In the genomic region with DNA sequence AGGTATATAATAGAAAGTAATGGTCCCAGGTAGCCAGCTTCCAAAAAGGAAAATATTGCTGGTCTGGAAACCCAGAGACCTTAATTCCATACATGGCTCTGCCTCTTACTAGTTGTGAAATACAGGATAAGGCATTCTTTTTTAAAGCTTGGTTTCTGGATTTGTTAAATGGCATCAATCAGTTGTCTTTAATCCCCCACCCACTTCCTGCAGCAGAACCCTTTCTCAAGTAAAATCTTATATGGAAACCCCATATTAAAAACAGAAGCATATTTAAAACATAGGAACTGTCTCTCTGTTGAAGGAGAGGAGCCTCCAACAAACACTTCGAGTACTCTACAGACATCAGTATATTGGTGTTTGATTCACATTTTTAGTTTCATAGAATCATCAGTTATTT, we compare ENCODE assay signal across 24 cellular contexts. TPM values are rescaled to one million over a fixed set of nuclear protein-coding genes. Genes with fewer than 3 reads are reported as not detected.
DNase-seq lines count a peak whose midpoint lies in the region; TF ChIP-seq lines count a peak whose summit lies in the region.
"Had no signal": no experiment of that assay in that cellular context is flagged by ENCODE, and none has a peak within 500 bp of the region (broad histone marks: within the 10 kb centered on the region; RNA-seq: fewer than 3 reads in every experiment).

No MANE protein-coding gene starts in this region.

- H3K27me3 Mint-ChIP-seq in neural progenitor cell (ENCODE audit: insufficient read depth, low read depth): no peaks in the 10 kb centered on the region

- no peak for TF ChIP-seq CTCF in neural progenitor cell (IDR thresholded peaks at IDR 0.05)

- no peak overlapping the region for H3K4me2 ChIP-seq in neural progenitor cell

- no peak overlapping the region for H2AFZ ChIP-seq in neural progenitor cell (replicated peaks)
- H2AFZ ChIP-seq: GM23338 had no signal

- H3K4me1 Mint-ChIP-seq in neural progenitor cell: peaks cover 45% of the 10 kb centered on the region
- H3K4me1 Mint-ChIP-seq: activated T-helper 17 cell treated with anti-CD3 and anti-CD28 coated beads, Interleukin-2, amount 50 U/mL, for 72 hours had no signal

- H3K27me3 ChIP-seq in layer of hippocampus (ENCODE audit: control insufficient read depth, insufficient read depth, low read length) (no peaks in the 10 kb centered on the region), neural progenitor cell (no peaks in the 10 kb centered on the region)
- H3K27me3 ChIP-seq: BLaER1 treated with 17β-estradiol and CSF1 and Interleukin-3, amounts not matched to agents 10 nM and 100 nM; SJSA1; spleen had no signal

- peaks cover 30% of the 10 kb centered on the region for H3K4me1 ChIP-seq in neural progenitor cell

- H3K36me3 Mint-ChIP-seq in neural progenitor cell: peaks cover 28% of the 10 kb centered on the region

- peaks cover under 1% of the 10 kb centered on the region for H3K79me2 ChIP-seq in neural progenitor cell (ENCODE audit: low read depth)

- H3K9ac ChIP-seq in SK-N-MC (ENCODE audit: insufficient read length) (no peak overlapping the region), neural progenitor cell (no peak overlapping the region)

- H3K4me3 ChIP-seq in SK-N-MC (no peak overlapping the region), neural progenitor cell (no peak overlapping the region)
- H3K4me3 ChIP-seq: BLaER1 treated with 17β-estradiol and CSF1 and Interleukin-3, amounts not matched to agents 10 nM and 100 nM; GM23338; lung; SJSA1; spleen; thoracic aorta had no signal

- peaks cover 2% of the 10 kb centered on the region for H3K9me3 Mint-ChIP-seq in neural progenitor cell
- H3K9me3 Mint-ChIP-seq: activated naive CD8-positive, alpha-beta T cell treated with anti-CD3 and anti-CD28 coated beads, Interleukin-2, amount 50 U/mL, for 24 hours; activated T-helper 17 cell treated with anti-CD3 and anti-CD28 coated beads, Interleukin-2, amount 50 U/mL, for 72 hours; GM23338; naive thymus-derived CD4-positive, alpha-beta T cell had no signal

- no peak overlapping the region for H3K4me3 Mint-ChIP-seq in neural progenitor cell
- H3K4me3 Mint-ChIP-seq: activated naive CD8-positive, alpha-beta T cell treated with anti-CD3 and anti-CD28 coated beads, Interleukin-2, amount 50 U/mL, for 24 hours; activated T-helper 17 cell treated with anti-CD3 and anti-CD28 coated beads, Interleukin-2, amount 50 U/mL, for 72 hours; naive thymus-derived CD4-positive, alpha-beta T cell had no signal

- H4K20me1 ChIP-seq in neural progenitor cell (ENCODE audit: low read depth): peaks cover 6% of the 10 kb centered on the region
- H4K20me1 ChIP-seq: BLaER1 treated with 17β-estradiol and CSF1 and Interleukin-3, amounts not matched to agents 10 nM and 100 nM had no signal

- H3K36me3 ChIP-seq in SK-N-MC (ENCODE audit: insufficient read depth, low read length): no peaks in the 10 kb centered on the region
- H3K36me3 ChIP-seq in neural progenitor cell: no peaks in the 10 kb centered on the region
- H3K36me3 ChIP-seq: BLaER1 treated with 17β-estradiol and CSF1 and Interleukin-3, amounts not matched to agents 10 nM and 100 nM; spleen; thoracic aorta had no signal

- H3K9me3 ChIP-seq in SK-N-MC (ENCODE audit: low read depth, low read length): no peaks in the 10 kb centered on the region
- H3K9me3 ChIP-seq in neural progenitor cell (ENCODE audit: low read depth): no peaks in the 10 kb centered on the region
- H3K9me3 ChIP-seq: BLaER1 treated with 17β-estradiol and CSF1 and Interleukin-3, amounts not matched to agents 10 nM and 100 nM; SJSA1; spleen; thoracic aorta had no signal

- H3K27ac Mint-ChIP-seq in neural progenitor cell: no peak overlapping the region
- H3K27ac Mint-ChIP-seq: activated naive CD8-positive, alpha-beta T cell treated with anti-CD3 and anti-CD28 coated beads, Interleukin-2, amount 50 U/mL, for 24 hours; activated T-helper 17 cell treated with anti-CD3 and anti-CD28 coated beads, Interleukin-2, amount 50 U/mL, for 72 hours; GM23338 had no signal

- H3K27ac ChIP-seq in SK-N-MC (peak overlapping the region; percentile 6; the same call in 1 of the 2 replicates), layer of hippocampus (ENCODE audit: low read depth, low read length) (peak overlapping the region; percentile 72), substantia nigra (ENCODE audit: low read depth, low read length, poor library complexity, severe bottlenecking) (peak overlapping the region; percentile 91), neural progenitor cell (no peak overlapping the region)

- DNase-seq in DMS79 treated with DMSO at 0.1 percent for 48 hours (lab: John Stamatoyannopoulos, UW) (peak; percentile 58), DMS79 (lab: John Stamatoyannopoulos, UW) (no peak), SK-N-MC (ENCODE audit: low read depth, low spot score) (no peak), substantia nigra (lab: John Stamatoyannopoulos, UW) (no peak), DMS 273 (lab: John Stamatoyannopoulos, UW; ENCODE audit: unreplicated experiment) (no peak), NCI-H146 treated with DMSO at 0.1 percent for 48 hours (lab: John Stamatoyannopoulos, UW; ENCODE audit: unreplicated experiment) (no peak), neural progenitor cell (ENCODE audit: low spot score) (no peak)
- DNase-seq: activated naive CD8-positive, alpha-beta T cell treated with anti-CD3 and anti-CD28 coated beads, Interleukin-2, amount 50 U/mL, for 24 hours; central memory CD4-positive, alpha-beta T cell; DMS 273 treated with DMSO at 0.1 percent for 48 hours; effector memory CD4-positive, alpha-beta T cell; naive thymus-derived CD4-positive, alpha-beta T cell; NCI-H1694 treated with DMSO at 0.1 percent for 48 hours; NCI-H446 treated with DMSO at 0.1 percent for 48 hours; spleen; stimulated activated CD8-positive, alpha-beta memory T cell treated with anti-CD3 and anti-CD28 coated beads, Interleukin-4, amount 100 ng/mL, for 48 hours; T-helper 9 cell had no signal

- H3F3A ChIP-seq in neural progenitor cell (ENCODE audit: low read depth): peaks cover 5% of the 10 kb centered on the region

RNA-seq across cellular contexts. Expression of a gene that starts 6.2 kb away (rescaled TPM):
- total RNA-seq in neural progenitor cell (ENCODE audit: low replicate concordance): 10.7 and 13.2 TPM in 2 replicates
